15 cellular contexts compared by ENCODE assay signal in genomic region chr2:69494126-69494525, GRCh38. TPM values are rescaled to one million over a fixed set of nuclear protein-coding genes. Genes with fewer than 3 reads are reported as not detected.
DNase-seq lines count a peak whose midpoint lies in the region; ATAC-seq and TF ChIP-seq lines count a peak whose summit lies in the region.
"Had no signal": no experiment of that assay in that cellular context is flagged by ENCODE, and none has a peak within 500 bp of the region (broad histone marks: within the 10 kb centered on the region; RNA-seq: fewer than 3 reads in every experiment).

No MANE protein-coding gene starts in this region.

- ATAC-seq in right cardiac atrium (no peak), GM18498 (IDR thresholded peaks at IDR 0.05; ENCODE audit: unreplicated experiment) (no peak)
- no peak for ATAC-seq in stimulated activated effector memory CD8-positive, alpha-beta T cell treated with anti-CD3 and anti-CD28 coated beads, Interleukin-12 subunit alpha, Interleukin-12 subunit beta, amount 100 ng/mL, for 72 hours

- H3K36me3 Mint-ChIP-seq in T-helper 2 cell treated with Interferon-gamma antibody and Interleukin-4, amounts not matched to agents 5 μg/mL and 100 μg/mL, for 36 hours (ENCODE audit: low read depth): peaks cover 48% of the 10 kb centered on the region
- H3K36me3 Mint-ChIP-seq in stimulated activated effector memory CD8-positive, alpha-beta T cell treated with anti-CD3 and anti-CD28 coated beads, Interleukin-12 subunit alpha, Interleukin-12 subunit beta, amount 100 ng/mL, for 72 hours: peaks cover 82% of the 10 kb centered on the region

- DNase-seq in T-helper 2 cell treated with Interferon-gamma antibody and Interleukin-4, amounts not matched to agents 5 μg/mL and 100 μg/mL, for 36 hours (ENCODE audit: low spot score): no peak
- DNase-seq in T-helper 2 cell (no peak), cardiac muscle cell (ENCODE audit: low read depth in 1 of 2, low spot score in 1 of 2) (no peak), right cardiac atrium (no peak), AML-193 (lab: John Stamatoyannopoulos, UW) (no peak)
- DNase-seq in stimulated activated effector memory CD8-positive, alpha-beta T cell treated with anti-CD3 and anti-CD28 coated beads, Interleukin-12 subunit alpha, Interleukin-12 subunit beta, amount 100 ng/mL, for 72 hours (ENCODE audit: low spot score in 2 of 2): no peak
- DNase-seq: GOT3; MV-4-11; NCI-H1417 treated with DMSO at 0.1 percent for 48 hours; NCI-H2029 treated with DMSO at 0.1 percent for 48 hours; NK-92 treated with Interleukin-12 subunit alpha and Interleukin-12 subunit beta, amount 100 ng/mL, for 24 hours; PC-9 had no signal

- intact Hi-C loops in right cardiac atrium (cut with DNase I): no loop called here

- H3K36me3 ChIP-seq in cardiac muscle cell: no peaks in the 10 kb centered on the region

- 66% methylated on average over 3 of the region's 3 CpGs for WGBS in right cardiac atrium

- no peaks in the 10 kb centered on the region for H3K9me3 Mint-ChIP-seq in T-helper 2 cell treated with Interferon-gamma antibody and Interleukin-4, amounts not matched to agents 5 μg/mL and 100 μg/mL, for 36 hours
- H3K9me3 Mint-ChIP-seq in stimulated activated effector memory CD8-positive, alpha-beta T cell treated with anti-CD3 and anti-CD28 coated beads, Interleukin-12 subunit alpha, Interleukin-12 subunit beta, amount 100 ng/mL, for 72 hours: no peaks in the 10 kb centered on the region
- H3K9me3 Mint-ChIP-seq: CD14-positive monocyte had no signal

- H3K4me1 Mint-ChIP-seq in T-helper 2 cell treated with Interferon-gamma antibody and Interleukin-4, amounts not matched to agents 5 μg/mL and 100 μg/mL, for 36 hours (ENCODE audit: low read depth): peaks cover 35% of the 10 kb centered on the region
- H3K4me1 Mint-ChIP-seq in stimulated activated effector memory CD8-positive, alpha-beta T cell treated with anti-CD3 and anti-CD28 coated beads, Interleukin-12 subunit alpha, Interleukin-12 subunit beta, amount 100 ng/mL, for 72 hours: peaks cover 29% of the 10 kb centered on the region

- H3K4me1 ChIP-seq in cardiac muscle cell (ENCODE audit: low read depth) (peaks cover 12% of the 10 kb centered on the region), right cardiac atrium (ENCODE audit: control insufficient read depth, insufficient read depth, low read length) (no peaks in the 10 kb centered on the region)

- H3K4me3 Mint-ChIP-seq in T-helper 2 cell treated with Interferon-gamma antibody and Interleukin-4, amounts not matched to agents 5 μg/mL and 100 μg/mL, for 36 hours: no peak overlapping the region
- H3K4me3 Mint-ChIP-seq in stimulated activated effector memory CD8-positive, alpha-beta T cell treated with anti-CD3 and anti-CD28 coated beads, Interleukin-12 subunit alpha, Interleukin-12 subunit beta, amount 100 ng/mL, for 72 hours: no peak overlapping the region
- H3K4me3 Mint-ChIP-seq: CD14-positive monocyte had no signal

- TF ChIP-seq CTCF in cardiac muscle cell (IDR thresholded peaks at IDR 0.05; ENCODE audit: low read depth, low read length) (no peak), VCaP (conservative IDR thresholded peaks at IDR 0.05) (no peak)

- H3K4me3 ChIP-seq in cardiac muscle cell (no peak overlapping the region), right cardiac atrium (ENCODE audit: low read length) (no peak overlapping the region)
- H3K4me3 ChIP-seq: PC-9 had no signal

- H3K9me3 ChIP-seq in cardiac muscle cell (ENCODE audit: low read depth): no peaks in the 10 kb centered on the region
- H3K9me3 ChIP-seq in right cardiac atrium (ENCODE audit: control insufficient read depth, low read length): no peaks in the 10 kb centered on the region

- H3K27ac Mint-ChIP-seq in T-helper 2 cell treated with Interferon-gamma antibody and Interleukin-4, amounts not matched to agents 5 μg/mL and 100 μg/mL, for 36 hours: peak overlapping the region; percentile 65
- peak overlapping the region; percentile 32 for H3K27ac Mint-ChIP-seq in stimulated activated effector memory CD8-positive, alpha-beta T cell treated with anti-CD3 and anti-CD28 coated beads, Interleukin-12 subunit alpha, Interleukin-12 subunit beta, amount 100 ng/mL, for 72 hours

- H3K27ac ChIP-seq in cardiac muscle cell (peak overlapping the region; percentile 54), right cardiac atrium (ENCODE audit: low read length) (no peak overlapping the region), VCaP (peak overlapping the region; percentile 46; the same call in 1 of the 2 replicates)
- H3K27ac ChIP-seq: PC-9 had no signal

- H3K27me3 ChIP-seq in cardiac muscle cell: no peaks in the 10 kb centered on the region
- H3K27me3 ChIP-seq in right cardiac atrium (ENCODE audit: control insufficient read depth, insufficient read depth): no peaks in the 10 kb centered on the region

- H3K27me3 Mint-ChIP-seq in T-helper 2 cell treated with Interferon-gamma antibody and Interleukin-4, amounts not matched to agents 5 μg/mL and 100 μg/mL, for 36 hours (ENCODE audit: low read depth): no peaks in the 10 kb centered on the region

RNA-seq across cellular contexts. Expression of gene NFU1, which starts 56.9 kb away (rescaled TPM):
- 78.8 and 82.6 TPM in 2 replicates for total RNA-seq in cardiac muscle cell
- polyA plus RNA-seq in cardiac muscle cell: 129 and 131 TPM in 2 replicates
- total RNA-seq in right cardiac atrium: 10 to 100 TPM; 50.1 to 57.5 (median 52.4) TPM
- polyA plus RNA-seq in right cardiac atrium: 62.5 TPM
